In the genomic region with DNA sequence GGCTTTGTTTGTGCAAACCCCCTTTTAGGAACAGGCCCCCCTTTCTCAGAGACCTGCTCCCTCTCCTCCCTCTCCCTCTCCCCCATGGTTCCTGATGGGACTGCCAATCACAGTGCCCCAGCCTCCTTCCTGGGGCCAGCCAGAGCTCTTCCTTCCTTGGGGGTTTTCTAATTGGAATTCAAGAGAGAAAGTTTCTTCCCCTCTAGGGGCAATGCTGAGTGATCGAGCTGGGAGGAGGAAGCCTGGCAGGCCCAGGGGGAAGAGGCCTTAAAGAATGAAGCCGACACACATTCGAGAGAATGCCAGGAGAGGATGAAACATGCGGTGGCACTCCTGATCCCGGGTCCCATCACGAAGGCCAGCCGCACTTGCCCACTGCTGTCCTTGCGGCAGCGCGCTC, we compare ENCODE assay signal across 24 cellular contexts. TPM values are rescaled to one million over a fixed set of nuclear protein-coding genes. Genes with fewer than 3 reads are reported as not detected.
"Had no signal": no experiment of that assay in that cellular context is flagged by ENCODE, and none has a peak within 500 bp of the region (broad histone marks: within the 10 kb centered on the region; RNA-seq: fewer than 3 reads in every experiment).

No MANE protein-coding gene starts in this region.

- H3K4me1 Mint-ChIP-seq: activated CD4-positive, alpha-beta T cell treated with anti-CD3 and anti-CD28 coated beads, Interleukin-2, amount 10 ng/mL, durations not matched to agents 7 days and 5 days; activated naive CD8-positive, alpha-beta T cell treated with anti-CD3 and anti-CD28 coated beads, Interleukin-2, amount 10 ng/mL, durations not matched to agents 7 days and 5 days; central memory CD8-positive, alpha-beta T cell had no signal

- H3K27me3 ChIP-seq: adrenal gland had no signal

- H3K4me3 Mint-ChIP-seq: activated CD4-positive, alpha-beta memory T cell treated with anti-CD3 and anti-CD28 coated beads for 36 hours; activated CD4-positive, alpha-beta T cell treated with anti-CD3 and anti-CD28 coated beads, Interleukin-2, amount 10 ng/mL, durations not matched to agents 7 days and 5 days; activated naive CD8-positive, alpha-beta T cell treated with anti-CD3 and anti-CD28 coated beads, Interleukin-2, amount 10 ng/mL, durations not matched to agents 7 days and 5 days; central memory CD8-positive, alpha-beta T cell; IgD-negative memory B cell; T-helper 1 cell treated with Interleukin-12 subunit alpha and Interleukin-12 subunit beta and Interleukin-4 antibody, amounts not matched to agents 30 μg/mL and 1 μg/mL, for 36 hours had no signal

- H3K9me3 ChIP-seq: adrenal gland had no signal

- H3K36me3 Mint-ChIP-seq: activated CD4-positive, alpha-beta memory T cell treated with anti-CD3 and anti-CD28 coated beads for 36 hours; activated naive CD8-positive, alpha-beta T cell treated with anti-CD3 and anti-CD28 coated beads, Interleukin-2, amount 10 ng/mL, durations not matched to agents 7 days and 5 days; IgD-negative memory B cell had no signal

- H3K36me3 ChIP-seq: adrenal gland had no signal

- H3K27me3 Mint-ChIP-seq: activated naive CD8-positive, alpha-beta T cell treated with anti-CD3 and anti-CD28 coated beads, Interleukin-2, amount 10 ng/mL, durations not matched to agents 7 days and 5 days had no signal

- H3K27ac Mint-ChIP-seq: activated CD4-positive, alpha-beta memory T cell treated with anti-CD3 and anti-CD28 coated beads for 36 hours; activated CD4-positive, alpha-beta T cell treated with anti-CD3 and anti-CD28 coated beads, Interleukin-2, amount 10 ng/mL, durations not matched to agents 7 days and 5 days; activated naive CD8-positive, alpha-beta T cell treated with anti-CD3 and anti-CD28 coated beads, Interleukin-2, amount 10 ng/mL, durations not matched to agents 7 days and 5 days; T-helper 1 cell treated with Interleukin-12 subunit alpha and Interleukin-12 subunit beta and Interleukin-4 antibody, amounts not matched to agents 30 μg/mL and 1 μg/mL, for 36 hours had no signal

- H3K4me1 ChIP-seq: adrenal gland had no signal

- DNase-seq: activated CD4-positive, alpha-beta memory T cell treated with anti-CD3 and anti-CD28 coated beads for 36 hours; activated CD4-positive, alpha-beta T cell treated with anti-CD3 and anti-CD28 coated beads, Interleukin-2, amount 10 ng/mL, durations not matched to agents 7 days and 5 days; activated CD4-positive, CD25-positive, alpha-beta regulatory T cell; activated naive CD4-positive, alpha-beta T cell treated with anti-CD3 and anti-CD28 coated beads, Interleukin-2, amount 50 U/mL, for 16 hours; activated naive CD8-positive, alpha-beta T cell treated with anti-CD3 and anti-CD28 coated beads, Interleukin-2, amount 10 ng/mL, durations not matched to agents 7 days and 5 days; activated T-cell treated with anti-CD3 and anti-CD28 coated beads for 4 hours; activated T-cell treated with anti-CD3 and anti-CD28 coated beads, Interleukin-2, amount 50 U/mL, for 48 hours; adrenal gland; KG1; NCI-H1048; NCI-H1417; NCI-H1930; NCI-H2107; NCI-H2171 treated with DMSO at 0.1 percent for 48 hours; NCI-H345; NK-92 treated with Interleukin-12 subunit alpha and Interleukin-12 subunit beta, amount 100 ng/mL, for 24 hours; OCI-M1; SHP77; T-helper 9 cell had no signal

- ATAC-seq: Panc1 had no signal

- H3K4me3 ChIP-seq: adrenal gland had no signal

- H3K9me3 Mint-ChIP-seq: activated CD4-positive, alpha-beta memory T cell treated with anti-CD3 and anti-CD28 coated beads for 36 hours; activated CD4-positive, alpha-beta T cell treated with anti-CD3 and anti-CD28 coated beads, Interleukin-2, amount 10 ng/mL, durations not matched to agents 7 days and 5 days; activated naive CD8-positive, alpha-beta T cell treated with anti-CD3 and anti-CD28 coated beads, Interleukin-2, amount 10 ng/mL, durations not matched to agents 7 days and 5 days; central memory CD8-positive, alpha-beta T cell; T-helper 1 cell treated with Interleukin-12 subunit alpha and Interleukin-12 subunit beta and Interleukin-4 antibody, amounts not matched to agents 30 μg/mL and 1 μg/mL, for 36 hours had no signal

- H3K27ac ChIP-seq: adrenal gland had no signal

RNA-seq across cellular contexts. Expression of a gene that starts 21.3 kb away (rescaled TPM):
- total RNA-seq: activated CD4-positive, alpha-beta T cell treated with anti-CD3 and anti-CD28 coated beads, Interleukin-2, amount 10 ng/mL, durations not matched to agents 7 days and 5 days; activated CD8-positive, alpha-beta memory T cell treated with anti-CD3 and anti-CD28 coated beads for 36 hours had no signal
